1 cellular context compared by ENCODE assay signal in the genomic region with DNA sequence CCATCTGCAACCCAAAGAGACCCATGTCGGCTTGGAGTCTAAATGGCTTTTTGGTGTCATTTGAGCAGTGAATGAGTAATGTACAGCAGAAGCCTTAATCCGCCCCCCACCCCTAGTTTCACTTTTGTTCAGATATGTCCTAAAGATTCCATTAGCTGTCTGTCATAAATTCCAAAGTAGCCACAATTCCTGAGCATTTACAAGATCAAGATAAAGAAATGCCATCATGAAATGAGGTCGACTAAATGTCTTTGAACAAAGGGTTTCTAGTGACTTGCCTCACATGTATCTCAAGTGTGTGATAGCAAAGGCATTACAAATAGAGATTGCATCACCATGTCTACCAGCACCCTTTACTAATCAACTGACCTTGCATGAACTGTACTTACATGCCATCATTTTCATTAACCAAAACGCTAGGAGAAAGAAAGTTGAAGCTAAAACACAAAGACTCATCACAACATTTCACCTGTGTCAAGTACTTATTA.
TF ChIP-seq lines count a peak whose summit lies in the region.

No MANE protein-coding gene starts in this region.

TF ChIP-seq in HepG2, 621 proteins besides CTCF, POLR2A, EP300 and RAD21 (continued from another document and continues in another):
- TF ChIP-seq KIAA2018 (CRISPR knock-in tag; IDR thresholded peaks at IDR 0.05; ENCODE audit: borderline replicate concordance): no peak
- TF ChIP-seq GATA4 (IDR thresholded peaks at IDR 0.05; ENCODE audit: borderline replicate concordance, low read depth): 0 out of 2 replicates have a peak, but pooled peaks have one; percentile 38
- 0 out of 2 replicates have a peak, but pooled peaks have one; percentile 30 for TF ChIP-seq ZSCAN9 (CRISPR knock-in tag; IDR thresholded peaks at IDR 0.05; ENCODE audit: borderline replicate concordance)
- peak; percentile 76; the same call in 1 of the 2 replicates for TF ChIP-seq ZNF644 (CRISPR knock-in tag; IDR thresholded peaks at IDR 0.05; ENCODE audit: low read depth)
- peak; percentile 31; the same call in 1 of the 2 replicates for TF ChIP-seq SALL1 (CRISPR knock-in tag; IDR thresholded peaks at IDR 0.05)
- no peak for TF ChIP-seq TARDBP (CRISPR knock-in tag; IDR thresholded peaks at IDR 0.05)
- TF ChIP-seq ZSCAN21 (CRISPR knock-in tag; IDR thresholded peaks at IDR 0.05; ENCODE audit: borderline replicate concordance): no peak
- TF ChIP-seq GABPA (IDR thresholded peaks at IDR 0.05; ENCODE audit: low read depth, low read length): no peak
- TF ChIP-seq GABPA (CRISPR knock-in tag; IDR thresholded peaks at IDR 0.05; ENCODE audit: low read depth): no peak
- no peak for TF ChIP-seq ZNF225 (CRISPR knock-in tag; IDR thresholded peaks at IDR 0.05)
- TF ChIP-seq ZNF569 (CRISPR knock-in tag; IDR thresholded peaks at IDR 0.05; ENCODE audit: borderline replicate concordance): no peak
- no peak for TF ChIP-seq KDM3A (CRISPR knock-in tag; IDR thresholded peaks at IDR 0.05; ENCODE audit: low read depth)
- TF ChIP-seq ZMYM2 (CRISPR knock-in tag; IDR thresholded peaks at IDR 0.05): no peak
- TF ChIP-seq, protein P1, sequence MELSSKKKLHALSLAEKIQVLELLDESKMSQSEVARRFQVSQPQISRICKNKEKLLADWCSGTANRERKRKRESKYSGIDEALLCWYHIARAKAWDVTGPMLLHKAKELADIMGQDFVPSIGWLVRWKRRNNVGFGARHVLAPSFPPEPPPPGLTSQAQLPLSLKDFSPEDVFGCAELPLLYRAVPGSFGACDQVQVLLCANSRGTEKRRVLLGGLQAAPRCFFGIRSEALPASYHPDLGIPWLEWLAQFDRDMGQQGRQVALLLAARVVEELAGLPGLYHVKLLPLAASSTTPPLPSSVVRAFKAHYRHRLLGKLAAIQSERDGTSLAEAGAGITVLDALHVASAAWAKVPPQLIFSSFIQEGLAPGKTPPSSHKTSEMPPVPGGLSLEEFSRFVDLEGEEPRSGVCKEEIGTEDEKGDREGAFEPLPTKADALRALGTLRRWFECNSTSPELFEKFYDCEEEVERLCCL (CRISPR knock-in tag; IDR thresholded peaks at IDR 0.05; ENCODE audit: borderline replicate concordance): no peak
- no peak for TF ChIP-seq ZNF607 (CRISPR knock-in tag; IDR thresholded peaks at IDR 0.05; ENCODE audit: borderline replicate concordance)
- TF ChIP-seq NCOA1 (CRISPR knock-in tag; IDR thresholded peaks at IDR 0.05): no peak
- TF ChIP-seq TBX2 (CRISPR knock-in tag; IDR thresholded peaks at IDR 0.05; ENCODE audit: borderline replicate concordance): peak; percentile 45; the same call in 1 of the 2 replicates
- TF ChIP-seq HDAC2 (CRISPR knock-in tag; IDR thresholded peaks at IDR 0.05): peak; percentile 73
- TF ChIP-seq FOXO4 (CRISPR knock-in tag; conservative IDR thresholded peaks at IDR 0.05): no peak
- TF ChIP-seq KMT2A (CRISPR knock-in tag; IDR thresholded peaks at IDR 0.05): no peak
- TF ChIP-seq RFX5 (IDR thresholded peaks at IDR 0.05; ENCODE audit: low read depth, low read length): no peak
- TF ChIP-seq TGIF2 (CRISPR knock-in tag; IDR thresholded peaks at IDR 0.05): no peak
- peak; percentile 87 for TF ChIP-seq SOX5 (CRISPR knock-in tag; IDR thresholded peaks at IDR 0.05; ENCODE audit: borderline replicate concordance)
- no peak for TF ChIP-seq E2F2 (CRISPR knock-in tag; IDR thresholded peaks at IDR 0.05; ENCODE audit: borderline replicate concordance)
- no peak for TF ChIP-seq SIX4 (CRISPR knock-in tag; IDR thresholded peaks at IDR 0.05)
- TF ChIP-seq KAT7 (CRISPR knock-in tag; IDR thresholded peaks at IDR 0.05; ENCODE audit: borderline replicate concordance): 0 out of 2 replicates have a peak, but pooled peaks have one; percentile 27
- no peak for TF ChIP-seq ZZZ3 (CRISPR knock-in tag; IDR thresholded peaks at IDR 0.05; ENCODE audit: borderline replicate concordance)
- TF ChIP-seq YEATS2 (CRISPR knock-in tag; IDR thresholded peaks at IDR 0.05; ENCODE audit: borderline replicate concordance): peak; percentile 28; the same call in 1 of the 2 replicates
- TF ChIP-seq ZNF564 (CRISPR knock-in tag; IDR thresholded peaks at IDR 0.05): no peak
- no peak for TF ChIP-seq ZNF44 (CRISPR knock-in tag; IDR thresholded peaks at IDR 0.05)
- no peak for TF ChIP-seq FOXA1 (IDR thresholded peaks at IDR 0.05)
- peak; percentile 51; the same call in 1 of the 2 replicates for TF ChIP-seq FOXA1 (CRISPR knock-in tag; IDR thresholded peaks at IDR 0.05)
- peak; percentile 76 for TF ChIP-seq GATAD2A (CRISPR knock-in tag; IDR thresholded peaks at IDR 0.05)
- TF ChIP-seq ZNF484 (CRISPR knock-in tag; IDR thresholded peaks at IDR 0.05; ENCODE audit: borderline replicate concordance, low read depth): no peak
- no peak for TF ChIP-seq ZNF550 (CRISPR knock-in tag; IDR thresholded peaks at IDR 0.05; ENCODE audit: borderline replicate concordance)
- TF ChIP-seq ZFP82 (CRISPR knock-in tag; IDR thresholded peaks at IDR 0.05; ENCODE audit: borderline replicate concordance): no peak
- TF ChIP-seq, protein P2, sequence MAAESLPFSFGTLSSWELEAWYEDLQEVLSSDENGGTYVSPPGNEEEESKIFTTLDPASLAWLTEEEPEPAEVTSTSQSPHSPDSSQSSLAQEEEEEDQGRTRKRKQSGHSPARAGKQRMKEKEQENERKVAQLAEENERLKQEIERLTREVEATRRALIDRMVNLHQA (CRISPR knock-in tag; IDR thresholded peaks at IDR 0.05): no peak
- TF ChIP-seq, protein P3, sequence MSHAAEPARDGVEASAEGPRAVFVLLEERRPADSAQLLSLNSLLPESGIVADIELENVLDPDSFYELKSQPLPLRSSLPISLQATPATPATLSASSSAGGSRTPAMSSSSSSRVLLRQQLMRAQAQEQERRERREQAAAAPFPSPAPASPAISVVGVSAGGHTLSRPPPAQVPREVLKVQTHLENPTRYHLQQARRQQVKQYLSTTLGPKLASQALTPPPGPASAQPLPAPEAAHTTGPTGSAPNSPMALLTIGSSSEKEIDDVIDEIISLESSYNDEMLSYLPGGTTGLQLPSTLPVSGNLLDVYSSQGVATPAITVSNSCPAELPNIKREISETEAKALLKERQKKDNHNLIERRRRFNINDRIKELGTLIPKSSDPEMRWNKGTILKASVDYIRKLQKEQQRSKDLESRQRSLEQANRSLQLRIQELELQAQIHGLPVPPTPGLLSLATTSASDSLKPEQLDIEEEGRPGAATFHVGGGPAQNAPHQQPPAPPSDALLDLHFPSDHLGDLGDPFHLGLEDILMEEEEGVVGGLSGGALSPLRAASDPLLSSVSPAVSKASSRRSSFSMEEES (CRISPR knock-in tag; IDR thresholded peaks at IDR 0.05): peak; percentile 43; the same call in 1 of the 2 replicates
- TF ChIP-seq, protein P4, sequence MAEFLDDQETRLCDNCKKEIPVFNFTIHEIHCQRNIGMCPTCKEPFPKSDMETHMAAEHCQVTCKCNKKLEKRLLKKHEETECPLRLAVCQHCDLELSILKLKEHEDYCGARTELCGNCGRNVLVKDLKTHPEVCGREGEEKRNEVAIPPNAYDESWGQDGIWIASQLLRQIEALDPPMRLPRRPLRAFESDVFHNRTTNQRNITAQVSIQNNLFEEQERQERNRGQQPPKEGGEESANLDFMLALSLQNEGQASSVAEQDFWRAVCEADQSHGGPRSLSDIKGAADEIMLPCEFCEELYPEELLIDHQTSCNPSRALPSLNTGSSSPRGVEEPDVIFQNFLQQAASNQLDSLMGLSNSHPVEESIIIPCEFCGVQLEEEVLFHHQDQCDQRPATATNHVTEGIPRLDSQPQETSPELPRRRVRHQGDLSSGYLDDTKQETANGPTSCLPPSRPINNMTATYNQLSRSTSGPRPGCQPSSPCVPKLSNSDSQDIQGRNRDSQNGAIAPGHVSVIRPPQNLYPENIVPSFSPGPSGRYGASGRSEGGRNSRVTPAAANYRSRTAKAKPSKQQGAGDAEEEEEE (CRISPR knock-in tag; IDR thresholded peaks at IDR 0.05; ENCODE audit: borderline replicate concordance): no peak
- no peak for TF ChIP-seq NKX3-1 (CRISPR knock-in tag; IDR thresholded peaks at IDR 0.05)
- TF ChIP-seq, protein P5, sequence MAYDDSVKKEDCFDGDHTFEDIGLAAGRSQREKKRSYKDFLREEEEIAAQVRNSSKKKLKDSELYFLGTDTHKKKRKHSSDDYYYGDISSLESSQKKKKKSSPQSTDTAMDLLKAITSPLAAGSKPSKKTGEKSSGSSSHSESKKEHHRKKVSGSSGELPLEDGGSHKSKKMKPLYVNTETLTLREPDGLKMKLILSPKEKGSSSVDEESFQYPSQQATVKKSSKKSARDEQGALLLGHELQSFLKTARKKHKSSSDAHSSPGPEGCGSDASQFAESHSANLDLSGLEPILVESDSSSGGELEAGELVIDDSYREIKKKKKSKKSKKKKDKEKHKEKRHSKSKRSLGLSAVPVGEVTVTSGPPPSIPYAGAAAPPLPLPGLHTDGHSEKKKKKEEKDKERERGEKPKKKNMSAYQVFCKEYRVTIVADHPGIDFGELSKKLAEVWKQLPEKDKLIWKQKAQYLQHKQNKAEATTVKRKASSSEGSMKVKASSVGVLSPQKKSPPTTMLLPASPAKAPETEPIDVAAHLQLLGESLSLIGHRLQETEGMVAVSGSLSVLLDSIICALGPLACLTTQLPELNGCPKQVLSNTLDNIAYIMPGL (CRISPR knock-in tag; IDR thresholded peaks at IDR 0.05; ENCODE audit: borderline replicate concordance in 1 of 2, low read depth in 1 of 2): no peak
- TF ChIP-seq ZNF619 (CRISPR knock-in tag; IDR thresholded peaks at IDR 0.05): no peak
